Comparison of ENCODE assay signal across 8 cellular contexts in genomic region chr1:146032613-146033219, GRCh38. TPM values are rescaled to one million over a fixed set of nuclear protein-coding genes. Genes with fewer than 3 reads are reported as not detected.
A peak's percentile ranks its signal among the peaks of the same experiment; 100 is the strongest.
DNase-seq lines count a peak whose midpoint lies in the region; ATAC-seq and TF ChIP-seq lines count a peak whose summit lies in the region.

No MANE protein-coding gene starts in this region.

- H3K4me3 ChIP-seq in DND-41 (ENCODE audit: low read depth in 1 of 2, low read length in 2 of 2) (no peak overlapping the region), Karpas-422 (ENCODE audit: low read length) (no peak overlapping the region), RWPE2 (ENCODE audit: severe bottlenecking) (no peak overlapping the region), fibroblast of villous mesenchyme (ENCODE audit: low read depth, low read length) (no peak overlapping the region), stomach (no peak overlapping the region)

- TF ChIP-seq EP300 in stomach (IDR thresholded peaks at IDR 0.05), result no peak

- no peaks in the 10 kb centered on the region for H3K9me3 ChIP-seq in DND-41 (ENCODE audit: insufficient read depth, low read length, severe bottlenecking)
- no peaks in the 10 kb centered on the region for H3K9me3 ChIP-seq in Karpas-422 (ENCODE audit: low read length)
- no peaks in the 10 kb centered on the region for H3K9me3 ChIP-seq in RWPE2 (ENCODE audit: severe bottlenecking)
- no peaks in the 10 kb centered on the region for H3K9me3 ChIP-seq in stomach

- H3K9me2 ChIP-seq in Karpas-422 (replicated peaks; ENCODE audit: insufficient read depth, low read length), result no peaks in the 10 kb centered on the region

- no peak for TF ChIP-seq POLR2A in stomach (IDR thresholded peaks at IDR 0.05)

- DNase-seq in DND-41 (no peak), Karpas-422 (peak; percentile 81), RWPE2 (ENCODE audit: low spot score) (no peak), fibroblast of villous mesenchyme (ENCODE audit: low read depth) (peak; percentile 57), stomach (no peak)
- no peak for DNase-seq in activated CD4-positive, alpha-beta T cell treated with anti-CD3 and anti-CD28 coated beads, Interleukin-2, amount 50 U/mL, for 4 hours

- H3K36me3 ChIP-seq in DND-41 (ENCODE audit: insufficient read depth, low read length), result no peaks in the 10 kb centered on the region
- no peaks in the 10 kb centered on the region for H3K36me3 ChIP-seq in Karpas-422 (ENCODE audit: insufficient read depth, low read length)
- H3K36me3 ChIP-seq in RWPE2 (ENCODE audit: low read depth), result no peaks in the 10 kb centered on the region
- H3K36me3 ChIP-seq in stomach, result no peaks in the 10 kb centered on the region

- no peaks in the 10 kb centered on the region for H4K20me1 ChIP-seq in DND-41 (ENCODE audit: insufficient read depth, low read length)
- H4K20me1 ChIP-seq in Karpas-422 (ENCODE audit: insufficient read depth, low read depth, low read length), result no peaks in the 10 kb centered on the region

- peak; percentile 70 for TF ChIP-seq CTCF in DND-41 (IDR thresholded peaks at IDR 0.05; ENCODE audit: borderline replicate concordance, extremely low read depth, low read length, poor library complexity, severe bottlenecking)
- peak; percentile 69 for TF ChIP-seq CTCF in RWPE2 (IDR thresholded peaks at IDR 0.05; ENCODE audit: poor library complexity, severe bottlenecking)
- peak; percentile 61 for TF ChIP-seq CTCF in fibroblast of villous mesenchyme (IDR thresholded peaks at IDR 0.05; ENCODE audit: insufficient read depth, low read depth, low read length)
- TF ChIP-seq CTCF in stomach (IDR thresholded peaks at IDR 0.05), result peak in 4 of 7 experiments; percentile 38 to 56 (median 46)

- H3K27me3 ChIP-seq in DND-41 (ENCODE audit: insufficient read depth, low read length, poor library complexity), result no peaks in the 10 kb centered on the region
- H3K27me3 ChIP-seq in Karpas-422 (ENCODE audit: low read length), result no peaks in the 10 kb centered on the region
- H3K27me3 ChIP-seq in RWPE2 (ENCODE audit: insufficient read depth, poor library complexity, severe bottlenecking), result no peaks in the 10 kb centered on the region
- no peaks in the 10 kb centered on the region for H3K27me3 ChIP-seq in stomach

- H3K4me1 ChIP-seq in DND-41 (ENCODE audit: insufficient read depth, low read length), result peaks cover 29% of the 10 kb centered on the region
- peaks cover 22% of the 10 kb centered on the region for H3K4me1 ChIP-seq in Karpas-422 (ENCODE audit: low read length)
- H3K4me1 ChIP-seq in RWPE2 (ENCODE audit: insufficient read depth, poor library complexity, severe bottlenecking), result no peaks in the 10 kb centered on the region
- H3K4me1 ChIP-seq in stomach, result peaks cover 13 to 28% (median 16%) of the 10 kb centered on the region in 4 donors

- H3K27ac ChIP-seq in DND-41 (ENCODE audit: low read length) (no peak overlapping the region), Karpas-422 (ENCODE audit: low read length) (no peak overlapping the region), RWPE2 (ENCODE audit: poor library complexity, severe bottlenecking) (no peak overlapping the region), stomach (no peak overlapping the region)

- no peak overlapping the region for H2AFZ ChIP-seq in DND-41 (ENCODE audit: low read depth, low read length)
- no peak overlapping the region for H2AFZ ChIP-seq in Karpas-422 (ENCODE audit: low read length)

- no peak overlapping the region for H3K4me2 ChIP-seq in DND-41 (ENCODE audit: insufficient read depth, low read length)
- H3K4me2 ChIP-seq in Karpas-422 (ENCODE audit: low read depth, low read length, poor library complexity, severe bottlenecking), result no peak overlapping the region

- intact Hi-C loops in stomach (cut with DNase I; ENCODE audit: low total_unique reads), result no loop called here

- H3K79me2 ChIP-seq in DND-41 (ENCODE audit: insufficient read depth, low read length) (no peaks in the 10 kb centered on the region), Karpas-422 (ENCODE audit: low read length) (no peaks in the 10 kb centered on the region)

- ATAC-seq in DND-41 (ENCODE audit: insufficient read depth, low read depth) (peak; percentile 23; the same call in 1 of the 3 replicates), RWPE2 (ENCODE audit: low read depth) (0 out of 3 replicates have a peak, but pooled peaks have one; percentile 22), GM18907 (IDR thresholded peaks at IDR 0.05; ENCODE audit: unreplicated experiment) (no peak), GM19328 (IDR thresholded peaks at IDR 0.05; ENCODE audit: unreplicated experiment) (no peak)

- 40 to 55% (median 49%) methylated on average over 6 of the region's 6 CpGs for WGBS in stomach, 5 donors

- H3K9ac ChIP-seq in DND-41 (ENCODE audit: low read depth, low read length) (no peak overlapping the region), Karpas-422 (ENCODE audit: low read length) (no peak overlapping the region)

RNA-seq across cellular contexts. Expression of gene HJV, which starts 11.2 kb away (rescaled TPM):
- total RNA-seq in Karpas-422 (2014; rRNA removed; shearing (Covaris generic); ENCODE audit: low replicate concordance), result not detected in 2 replicates
- not detected in 2 replicates for total RNA-seq in fibroblast of villous mesenchyme
- total RNA-seq in stomach, result not detected
- polyA plus RNA-seq in stomach, result not detected

RNA-seq across cellular contexts. Expression of gene TXNIP, which starts 36.3 kb away (rescaled TPM):
- total RNA-seq in Karpas-422 (2014; rRNA removed; shearing (Covaris generic); ENCODE audit: low replicate concordance), result 130 and 269 TPM in 2 replicates
- total RNA-seq in fibroblast of villous mesenchyme (69.5 and 205 TPM in 2 replicates), stomach (1,000 to 10,000 TPM in 3 of 5 donors, 100 to 1,000 TPM in 2; 204 to 3,386 (median 1,054) TPM)
- polyA plus RNA-seq in stomach, result 100 to 1,000 TPM; 217 to 613 (median 334) TPM

Comparison
In these comparisons a context has a peak if more than half of its experiments do, and no peak if none do; other contexts are left out.
1. ATAC-seq: peak in DND-41 (single experiment) and RWPE2 (single experiment); none in GM18907 (single experiment) and GM19328 (single experiment).
2. DNase-seq: peak in Karpas-422 (single experiment) and fibroblast of villous mesenchyme (single experiment); none in DND-41 (single experiment), RWPE2 (single experiment), stomach (single experiment) and activated CD4-positive, alpha-beta T cell treated with anti-CD3 and anti-CD28 coated beads, Interleukin-2, amount 50 U/mL, for 4 hours (0 of 2).
3. Peak in every context shown above with its lines, with median percentiles within 50 percentile points of each other: CTCF ChIP-seq.